In the genomic region with DNA sequence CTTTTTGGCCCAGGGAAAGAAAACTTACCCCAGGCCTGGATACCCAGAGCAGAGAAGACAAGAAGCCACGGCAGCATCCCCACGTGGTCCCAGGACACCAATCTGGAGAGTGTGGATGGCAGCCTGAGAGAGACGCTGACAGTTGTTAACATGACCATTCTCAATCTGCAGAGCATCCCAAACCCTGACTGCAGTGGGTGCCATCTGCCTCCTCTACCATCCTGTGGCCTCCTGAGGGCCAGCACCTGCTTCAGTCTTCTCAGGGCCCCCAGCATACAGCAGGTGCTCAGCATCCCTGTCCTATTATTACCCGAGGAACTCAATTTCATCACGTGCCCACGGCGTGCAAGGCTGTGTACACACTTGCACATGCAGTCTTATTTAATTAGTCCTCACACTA, we compare ENCODE assay signal across 19 cellular contexts. TPM values are rescaled to one million over a fixed set of nuclear protein-coding genes. Genes with fewer than 3 reads are reported as not detected.
DNase-seq lines count a peak whose midpoint lies in the region; ATAC-seq and TF ChIP-seq lines count a peak whose summit lies in the region.
"Had no signal": no experiment of that assay in that cellular context is flagged by ENCODE, and none has a peak within 500 bp of the region (broad histone marks: within the 10 kb centered on the region; RNA-seq: fewer than 3 reads in every experiment).

No MANE protein-coding gene starts in this region.

- H3K36me3 Mint-ChIP-seq in activated CD8-positive, alpha-beta T cell treated with anti-CD3 and anti-CD28 coated beads, Interleukin-2, amount 10 ng/mL, durations not matched to agents 7 days and 5 days (ENCODE audit: low read depth): no peaks in the 10 kb centered on the region
- no peaks in the 10 kb centered on the region for H3K36me3 Mint-ChIP-seq in activated CD8-positive, alpha-beta T cell treated with anti-CD3 and anti-CD28 coated beads for 36 hours (ENCODE audit: low read depth)
- H3K36me3 Mint-ChIP-seq: CD4-positive, alpha-beta memory T cell had no signal

- no peaks in the 10 kb centered on the region for H3K36me3 ChIP-seq in esophagus muscularis mucosa
- H3K36me3 ChIP-seq in tibial nerve: no peaks in the 10 kb centered on the region
- H3K36me3 ChIP-seq: BE2C had no signal

- no peak for TF ChIP-seq CTCF in activated CD8-positive, alpha-beta T cell treated with anti-CD3 and anti-CD28 coated beads for 36 hours (IDR thresholded peaks at IDR 0.05)
- no peak for TF ChIP-seq CTCF in esophagus muscularis mucosa (IDR thresholded peaks at IDR 0.05)
- TF ChIP-seq CTCF in tibial nerve (IDR thresholded peaks at IDR 0.05): no peak

- no peak overlapping the region for H3K4me3 ChIP-seq in esophagus muscularis mucosa
- H3K4me3 ChIP-seq in tibial nerve: no peak overlapping the region
- H3K4me3 ChIP-seq: GM23338 had no signal

- H3K27ac Mint-ChIP-seq in activated CD8-positive, alpha-beta T cell treated with anti-CD3 and anti-CD28 coated beads, Interleukin-2, amount 10 ng/mL, durations not matched to agents 7 days and 5 days: no peak overlapping the region
- no peak overlapping the region for H3K27ac Mint-ChIP-seq in activated CD8-positive, alpha-beta T cell treated with anti-CD3 and anti-CD28 coated beads for 36 hours
- H3K27ac Mint-ChIP-seq: CD4-positive, alpha-beta memory T cell; GM23338 had no signal

- DNase-seq in activated CD8-positive, alpha-beta T cell treated with anti-CD3 and anti-CD28 coated beads, Interleukin-2, amount 10 ng/mL, durations not matched to agents 7 days and 5 days: peak; percentile 16
- no peak for DNase-seq in activated CD8-positive, alpha-beta T cell treated with anti-CD3 and anti-CD28 coated beads for 36 hours
- peak; percentile 38 for DNase-seq in NCI-H774 (lab: John Stamatoyannopoulos, UW)
- DNase-seq in esophagus muscularis mucosa (ENCODE audit: extremely low spot score): peak; percentile 87
- no peak for DNase-seq in cerebellum (ENCODE audit: low spot score)
- DNase-seq in tibial nerve (ENCODE audit: low spot score in 2 of 2): no peak
- DNase-seq: BE2C; CD4-positive, alpha-beta memory T cell; DMS 273 treated with DMSO at 0.1 percent for 48 hours; KBM-7; NCI-H1048; NCI-H187 treated with DMSO at 0.1 percent for 48 hours; NCI-H2171 treated with DMSO at 0.1 percent for 48 hours; NCI-H510A treated with DMSO at 0.1 percent for 48 hours had no signal

- no peaks in the 10 kb centered on the region for H3K4me1 ChIP-seq in esophagus muscularis mucosa
- no peaks in the 10 kb centered on the region for H3K4me1 ChIP-seq in tibial nerve
- H3K4me1 ChIP-seq: BE2C had no signal

- H3K9me3 Mint-ChIP-seq in activated CD8-positive, alpha-beta T cell treated with anti-CD3 and anti-CD28 coated beads, Interleukin-2, amount 10 ng/mL, durations not matched to agents 7 days and 5 days (ENCODE audit: insufficient read depth): no peaks in the 10 kb centered on the region
- no peaks in the 10 kb centered on the region for H3K9me3 Mint-ChIP-seq in activated CD8-positive, alpha-beta T cell treated with anti-CD3 and anti-CD28 coated beads for 36 hours
- H3K9me3 Mint-ChIP-seq: CD4-positive, alpha-beta memory T cell; GM23338 had no signal

- no peak overlapping the region for H3K4me3 Mint-ChIP-seq in activated CD8-positive, alpha-beta T cell treated with anti-CD3 and anti-CD28 coated beads, Interleukin-2, amount 10 ng/mL, durations not matched to agents 7 days and 5 days
- no peak overlapping the region for H3K4me3 Mint-ChIP-seq in activated CD8-positive, alpha-beta T cell treated with anti-CD3 and anti-CD28 coated beads for 36 hours
- H3K4me3 Mint-ChIP-seq: CD4-positive, alpha-beta memory T cell; GM23338 had no signal

- TF ChIP-seq POLR2A in esophagus muscularis mucosa (IDR thresholded peaks at IDR 0.05; ENCODE audit: low read depth) (no peak), tibial nerve (IDR thresholded peaks at IDR 0.05) (no peak)

- H3K4me1 Mint-ChIP-seq in activated CD8-positive, alpha-beta T cell treated with anti-CD3 and anti-CD28 coated beads, Interleukin-2, amount 10 ng/mL, durations not matched to agents 7 days and 5 days (ENCODE audit: low read depth): peaks cover 31% of the 10 kb centered on the region
- peaks cover 31% of the 10 kb centered on the region for H3K4me1 Mint-ChIP-seq in activated CD8-positive, alpha-beta T cell treated with anti-CD3 and anti-CD28 coated beads for 36 hours (ENCODE audit: low read depth)

- peaks cover 51% of the 10 kb centered on the region for H3K27me3 Mint-ChIP-seq in activated CD8-positive, alpha-beta T cell treated with anti-CD3 and anti-CD28 coated beads, Interleukin-2, amount 10 ng/mL, durations not matched to agents 7 days and 5 days (ENCODE audit: low read depth)
- H3K27me3 Mint-ChIP-seq in activated CD8-positive, alpha-beta T cell treated with anti-CD3 and anti-CD28 coated beads for 36 hours: peaks cover 19% of the 10 kb centered on the region

- no peaks in the 10 kb centered on the region for H3K9me3 ChIP-seq in esophagus muscularis mucosa
- H3K9me3 ChIP-seq in tibial nerve: no peaks in the 10 kb centered on the region
- H3K9me3 ChIP-seq: BE2C had no signal

- intact Hi-C loops in activated CD8-positive, alpha-beta T cell treated with anti-CD3 and anti-CD28 coated beads for 36 hours (cut with micrococcal nuclease): no loop called here
- intact Hi-C loops in esophagus muscularis mucosa (cut with DNase I): no loop called here

- TF ChIP-seq EP300 in esophagus muscularis mucosa (IDR thresholded peaks at IDR 0.05) (no peak), tibial nerve (IDR thresholded peaks at IDR 0.05) (no peak)

- H3K27ac ChIP-seq in esophagus muscularis mucosa (replicated peaks in 1 of 4): no peak overlapping the region
- no peak overlapping the region for H3K27ac ChIP-seq in tibial nerve
- H3K27ac ChIP-seq: HL-60 had no signal

- WGBS in esophagus muscularis mucosa: 60% methylated on average over 5 of the region's 7 CpGs
- WGBS in tibial nerve, 2 donors: 73 to 79% methylated on average over 7 of the region's 7 CpGs

- CTCF ChIA-PET in activated CD8-positive, alpha-beta T cell treated with anti-CD3 and anti-CD28 coated beads, Interleukin-2, amount 10 ng/mL, durations not matched to agents 7 days and 5 days (lab: Charles Lee): interaction anchor here (1.0 kb wide), 1 partner anchor 147 kb away, joined by 4 read pairs; no protein-coding TSS in a partner anchor
- CTCF ChIA-PET in activated CD8-positive, alpha-beta T cell treated with anti-CD3 and anti-CD28 coated beads for 36 hours (lab: Charles Lee): interaction anchor here (2.7 kb wide), 1 partner anchor 147 kb away, joined by 13 read pairs; no protein-coding TSS in a partner anchor

- H3K27me3 ChIP-seq in esophagus muscularis mucosa (peaks cover 0 to 82% (median 4%) of the 10 kb centered on the region in 4 donors), tibial nerve (peaks cover 0 to 74% of the 10 kb centered on the region in 2 donors)

- POLR2A ChIA-PET in activated CD8-positive, alpha-beta T cell treated with anti-CD3 and anti-CD28 coated beads, Interleukin-2, amount 10 ng/mL, durations not matched to agents 7 days and 5 days (lab: Charles Lee): no interaction called here
- POLR2A ChIA-PET in activated CD8-positive, alpha-beta T cell treated with anti-CD3 and anti-CD28 coated beads for 36 hours (lab: Charles Lee): no interaction called here

- no peak for ATAC-seq in activated CD8-positive, alpha-beta T cell treated with anti-CD3 and anti-CD28 coated beads, Interleukin-2, amount 10 ng/mL, durations not matched to agents 7 days and 5 days
- no peak for ATAC-seq in activated CD8-positive, alpha-beta T cell treated with anti-CD3 and anti-CD28 coated beads for 36 hours
- ATAC-seq in HG02678 (IDR thresholded peaks at IDR 0.05; ENCODE audit: unreplicated experiment): no peak

RNA-seq across cellular contexts. Expression of a gene that starts 0.8 kb away (rescaled TPM):
- total RNA-seq in activated CD8-positive, alpha-beta T cell treated with anti-CD3 and anti-CD28 coated beads, Interleukin-2, amount 10 ng/mL, durations not matched to agents 7 days and 5 days: not detected
- total RNA-seq in activated CD8-positive, alpha-beta T cell treated with anti-CD3 and anti-CD28 coated beads for 36 hours: not detected
- not detected for total RNA-seq in esophagus muscularis mucosa
- not detected for total RNA-seq in cerebellum
- total RNA-seq in tibial nerve: not detected
- total RNA-seq: CD4-positive, alpha-beta memory T cell; Daoy; GM23338; M059J had no signal

RNA-seq across cellular contexts. Expression of a gene that starts 9.8 kb away (rescaled TPM):
- total RNA-seq in activated CD8-positive, alpha-beta T cell treated with anti-CD3 and anti-CD28 coated beads, Interleukin-2, amount 10 ng/mL, durations not matched to agents 7 days and 5 days: not detected
- not detected for total RNA-seq in activated CD8-positive, alpha-beta T cell treated with anti-CD3 and anti-CD28 coated beads for 36 hours
- total RNA-seq in esophagus muscularis mucosa: 100 to 1,000 TPM in 2 of 4 donors, 10 to 100 TPM in 2; 61.2 to 845 (median 119) TPM
- total RNA-seq in cerebellum: 9.0 TPM
- 100 to 1,000 TPM in 2 of 4 donors, 10 to 100 TPM in 2; 58.8 to 793 (median 88.3) TPM for total RNA-seq in tibial nerve
- total RNA-seq: Daoy, GM23338 had no signal

RNA-seq across cellular contexts. Expression of a gene that starts 27.6 kb away (rescaled TPM):
- not detected for total RNA-seq in activated CD8-positive, alpha-beta T cell treated with anti-CD3 and anti-CD28 coated beads, Interleukin-2, amount 10 ng/mL, durations not matched to agents 7 days and 5 days
- not detected for total RNA-seq in activated CD8-positive, alpha-beta T cell treated with anti-CD3 and anti-CD28 coated beads for 36 hours
- 10 to 100 TPM in 1 of 4 donors, not detected in 3; 33.1 TPM for total RNA-seq in esophagus muscularis mucosa
- total RNA-seq in cerebellum: 1.3 TPM
- total RNA-seq in tibial nerve: not detected
- total RNA-seq: CD4-positive, alpha-beta memory T cell; Daoy; GM23338; M059J had no signal

RNA-seq across cellular contexts. Expression of a gene that starts 35.1 kb away (rescaled TPM):
- not detected for total RNA-seq in activated CD8-positive, alpha-beta T cell treated with anti-CD3 and anti-CD28 coated beads, Interleukin-2, amount 10 ng/mL, durations not matched to agents 7 days and 5 days
- total RNA-seq in activated CD8-positive, alpha-beta T cell treated with anti-CD3 and anti-CD28 coated beads for 36 hours: not detected
- not detected for total RNA-seq in esophagus muscularis mucosa
- total RNA-seq in cerebellum: not detected
- not detected for total RNA-seq in tibial nerve
- total RNA-seq: CD4-positive, alpha-beta memory T cell; Daoy; GM23338; M059J had no signal

RNA-seq across cellular contexts. Expression of a gene that starts 43.0 kb away (rescaled TPM):
- not detected for total RNA-seq in activated CD8-positive, alpha-beta T cell treated with anti-CD3 and anti-CD28 coated beads, Interleukin-2, amount 10 ng/mL, durations not matched to agents 7 days and 5 days
- total RNA-seq in activated CD8-positive, alpha-beta T cell treated with anti-CD3 and anti-CD28 coated beads for 36 hours: not detected
- 100 to 1,000 TPM in 1 of 4 donors, 10 to 100 TPM in 2, 1 to 10 TPM in 1; 9.9 to 155 (median 12.0) TPM for total RNA-seq in esophagus muscularis mucosa
- total RNA-seq in cerebellum: 2.9 TPM
- total RNA-seq in tibial nerve: 100 to 1,000 TPM in 1 of 4 donors, 10 to 100 TPM in 1, 1 to 10 TPM in 2; 2.4 to 118 (median 10.6) TPM
- total RNA-seq: Daoy, GM23338 had no signal

Comparison
In these comparisons a context has a peak if more than half of its experiments do, and no peak if none do; other contexts are left out.
1. DNase-seq: peak in activated CD8-positive, alpha-beta T cell treated with anti-CD3 and anti-CD28 coated beads, Interleukin-2, amount 10 ng/mL, durations not matched to agents 7 days and 5 days (single experiment), NCI-H774 (single experiment) and esophagus muscularis mucosa (single experiment); none in activated CD8-positive, alpha-beta T cell treated with anti-CD3 and anti-CD28 coated beads for 36 hours (single experiment), cerebellum (single experiment) and tibial nerve (0 of 2).